ENCODE assay signal across 1 cellular context in genomic region chr12:44294649-44295048, GRCh38.
TF ChIP-seq lines count a peak whose summit lies in the region.

No MANE protein-coding gene starts in this region.

TF ChIP-seq in WTC11, 78 proteins besides CTCF, POLR2A, EP300 and RAD21 (continued from another document):
- TF ChIP-seq PREB (CRISPR knock-in tag; IDR thresholded peaks at IDR 0.05; ENCODE audit: borderline replicate concordance) = no peak
- TF ChIP-seq OVOL2 (CRISPR knock-in tag; IDR thresholded peaks at IDR 0.05; ENCODE audit: borderline replicate concordance) = no peak
- TF ChIP-seq, protein P1, sequence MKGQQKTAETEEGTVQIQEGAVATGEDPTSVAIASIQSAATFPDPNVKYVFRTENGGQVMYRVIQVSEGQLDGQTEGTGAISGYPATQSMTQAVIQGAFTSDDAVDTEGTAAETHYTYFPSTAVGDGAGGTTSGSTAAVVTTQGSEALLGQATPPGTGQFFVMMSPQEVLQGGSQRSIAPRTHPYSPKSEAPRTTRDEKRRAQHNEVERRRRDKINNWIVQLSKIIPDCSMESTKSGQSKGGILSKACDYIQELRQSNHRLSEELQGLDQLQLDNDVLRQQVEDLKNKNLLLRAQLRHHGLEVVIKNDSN (CRISPR knock-in tag; IDR thresholded peaks at IDR 0.05) = no peak
- TF ChIP-seq ZBTB21 (CRISPR knock-in tag; IDR thresholded peaks at IDR 0.05; ENCODE audit: borderline replicate concordance) = no peak
- TF ChIP-seq CDX4 (CRISPR knock-in tag; IDR thresholded peaks at IDR 0.05; ENCODE audit: borderline replicate concordance) = no peak
- no peak for TF ChIP-seq ZNF423 (CRISPR knock-in tag; IDR thresholded peaks at IDR 0.05)
TF ChIP-seq in WTC11: peak in this region for 0.
